ENCODE assay signal across 12 cellular contexts in genomic region chr5:147418613-147419012, GRCh38.
DNase-seq lines count a peak whose midpoint lies in the region; ATAC-seq and TF ChIP-seq lines count a peak whose summit lies in the region.
"Had no signal": no experiment of that assay in that cellular context is flagged by ENCODE, and none has a peak within 500 bp of the region (broad histone marks: within the 10 kb centered on the region; RNA-seq: fewer than 3 reads in every experiment).

No MANE protein-coding gene starts in this region.

- 49% methylated on average over 2 of the region's 2 CpGs for WGBS in smooth muscle cell (ENCODE audit: low lambda C conversion rate)
- 68 to 88% methylated on average over 2 of the region's 2 CpGs for WGBS in transverse colon (ENCODE audit: low coverage in 1 of 2), 2 donors

- no peak overlapping the region for H2AFZ ChIP-seq in smooth muscle cell (ENCODE audit: low read depth)

- peak overlapping the region; percentile 75 to 86 for H3K27ac ChIP-seq in coronary artery
- peak overlapping the region; percentile 66 for H3K27ac ChIP-seq in muscle layer of duodenum (ENCODE audit: low read length)
- H3K27ac ChIP-seq in smooth muscle cell (ENCODE audit: low read depth): peak overlapping the region; percentile 59
- peak overlapping the region; percentile 69 to 78 (median 72) for H3K27ac ChIP-seq in transverse colon
- H3K27ac ChIP-seq: C4-2B had no signal

- peaks cover 11 to 30% of the 10 kb centered on the region in 2 donors for H3K4me1 ChIP-seq in muscle layer of duodenum (ENCODE audit: control insufficient read depth in 1 of 2, insufficient read depth in 2 of 2, low read length in 2 of 2)
- peaks cover 19% of the 10 kb centered on the region for H3K4me1 ChIP-seq in smooth muscle cell (ENCODE audit: low read depth)
- H3K4me1 ChIP-seq in transverse colon: peaks cover 12 to 28% (median 22%) of the 10 kb centered on the region in 4 donors

- H3K9me3 ChIP-seq in muscle layer of duodenum (ENCODE audit: control insufficient read depth in 1 of 2, low read length in 2 of 2) (no peaks in the 10 kb centered on the region), smooth muscle cell (replicated peaks; ENCODE audit: low read depth) (no peaks in the 10 kb centered on the region), transverse colon (no peaks in the 10 kb centered on the region)
- H3K9me3 ChIP-seq: BE2C had no signal

- peaks cover 4% of the 10 kb centered on the region for H4K20me1 ChIP-seq in smooth muscle cell (ENCODE audit: low read depth)

- intact Hi-C loops in transverse colon (cut with DNase I; ENCODE audit: low total_unique reads): no loop called here
- intact Hi-C loops in activated CD8-positive, alpha-beta T cell treated with anti-CD3 and anti-CD28 coated beads for 36 hours (cut with micrococcal nuclease): no loop called here

- peaks cover 8 to 19% of the 10 kb centered on the region in 2 donors for H3K36me3 ChIP-seq in muscle layer of duodenum (ENCODE audit: control insufficient read depth in 1 of 2, insufficient read depth in 2 of 2, low read length in 2 of 2)
- no peaks in the 10 kb centered on the region for H3K36me3 ChIP-seq in smooth muscle cell (ENCODE audit: low read depth)
- no peaks in the 10 kb centered on the region for H3K36me3 ChIP-seq in transverse colon

- H3K27ac Mint-ChIP-seq in activated CD8-positive, alpha-beta T cell treated with anti-CD3 and anti-CD28 coated beads for 36 hours: no peak overlapping the region
- H3K27ac Mint-ChIP-seq: CD4-positive, alpha-beta memory T cell had no signal

- peaks cover 9% of the 10 kb centered on the region for H3F3A ChIP-seq in smooth muscle cell (ENCODE audit: low read depth)

- DNase-seq in coronary artery (ENCODE audit: low spot score) (no peak), smooth muscle cell (lab: John Stamatoyannopoulos, UW; ENCODE audit: unreplicated experiment) (no peak), transverse colon (no peak), AG08395 (ENCODE audit: low spot score) (no peak)
- DNase-seq in activated CD8-positive, alpha-beta T cell treated with anti-CD3 and anti-CD28 coated beads for 36 hours: no peak
- DNase-seq: BE2C; CD4-positive, alpha-beta memory T cell; DMS79; H7 had no signal

- no peak for TF ChIP-seq POLR2A in transverse colon (IDR thresholded peaks at IDR 0.05)

- H3K27me3 ChIP-seq in muscle layer of duodenum (ENCODE audit: low read depth, low read length) (no peaks in the 10 kb centered on the region), smooth muscle cell (ENCODE audit: low read depth) (no peaks in the 10 kb centered on the region), transverse colon (no peaks in the 10 kb centered on the region)
- H3K27me3 ChIP-seq: BE2C had no signal

- POLR2A ChIA-PET in activated CD8-positive, alpha-beta T cell treated with anti-CD3 and anti-CD28 coated beads for 36 hours (lab: Charles Lee): no interaction called here

- H3K27me3 Mint-ChIP-seq in activated CD8-positive, alpha-beta T cell treated with anti-CD3 and anti-CD28 coated beads for 36 hours: peaks cover 7% of the 10 kb centered on the region

- no peak for TF ChIP-seq EP300 in transverse colon (IDR thresholded peaks at IDR 0.05; ENCODE audit: low read depth)

- no peak overlapping the region for H3K4me3 Mint-ChIP-seq in activated CD8-positive, alpha-beta T cell treated with anti-CD3 and anti-CD28 coated beads for 36 hours
- H3K4me3 Mint-ChIP-seq: CD4-positive, alpha-beta memory T cell had no signal

- H3K9ac ChIP-seq in smooth muscle cell (ENCODE audit: low read depth): no peak overlapping the region

- H3K9me3 Mint-ChIP-seq in activated CD8-positive, alpha-beta T cell treated with anti-CD3 and anti-CD28 coated beads for 36 hours: no peaks in the 10 kb centered on the region

- TF ChIP-seq CTCF in coronary artery (IDR thresholded peaks at IDR 0.05) (no peak), smooth muscle cell (IDR thresholded peaks at IDR 0.05; ENCODE audit: borderline replicate concordance, insufficient read depth, poor library complexity, severe bottlenecking) (no peak), transverse colon (IDR thresholded peaks at IDR 0.05) (no peak)
- TF ChIP-seq CTCF in activated CD8-positive, alpha-beta T cell treated with anti-CD3 and anti-CD28 coated beads for 36 hours (IDR thresholded peaks at IDR 0.05): no peak

- H3K36me3 Mint-ChIP-seq in activated CD8-positive, alpha-beta T cell treated with anti-CD3 and anti-CD28 coated beads for 36 hours (ENCODE audit: low read depth): no peaks in the 10 kb centered on the region
- H3K36me3 Mint-ChIP-seq: CD4-positive, alpha-beta memory T cell had no signal

- H3K4me2 ChIP-seq in smooth muscle cell: no peak overlapping the region

- H3K4me3 ChIP-seq in coronary artery: no peak overlapping the region
- no peak overlapping the region for H3K4me3 ChIP-seq in muscle layer of duodenum (ENCODE audit: low read depth in 1 of 2, low read length in 2 of 2)
- no peak overlapping the region for H3K4me3 ChIP-seq in smooth muscle cell
- H3K4me3 ChIP-seq in transverse colon: no peak overlapping the region

- no peaks in the 10 kb centered on the region for H3K4me1 Mint-ChIP-seq in activated CD8-positive, alpha-beta T cell treated with anti-CD3 and anti-CD28 coated beads for 36 hours (ENCODE audit: low read depth)
- H3K4me1 Mint-ChIP-seq: CD4-positive, alpha-beta memory T cell had no signal

- H3K79me2 ChIP-seq in smooth muscle cell (ENCODE audit: low read depth): peaks cover 45% of the 10 kb centered on the region

- ATAC-seq in GM21360 (IDR thresholded peaks at IDR 0.05; ENCODE audit: unreplicated experiment): no peak
- ATAC-seq in activated CD8-positive, alpha-beta T cell treated with anti-CD3 and anti-CD28 coated beads for 36 hours: no peak

- CTCF ChIA-PET in activated CD8-positive, alpha-beta T cell treated with anti-CD3 and anti-CD28 coated beads for 36 hours (lab: Charles Lee): no interaction called here

- in situ Hi-C loops in transverse colon (cut with MboI; ENCODE audit: low pct_ligation_motif_present in 1 of 4, low pct_unique_long_range_greater_than_20kb in 1 of 4, low sequenced_read_pairs in 3 of 4): no loop called here
